35 cellular contexts compared by ENCODE assay signal in genomic region chr2:219501849-219502248, GRCh38. TPM values are rescaled to one million over a fixed set of nuclear protein-coding genes. Genes with fewer than 3 reads are reported as not detected.
"Had no signal": no experiment of that assay in that cellular context is flagged by ENCODE, and none has a peak within 500 bp of the region (broad histone marks: within the 10 kb centered on the region; RNA-seq: fewer than 3 reads in every experiment).

No MANE protein-coding gene starts in this region.

- H3K27ac ChIP-seq: colonic mucosa, esophagus muscularis mucosa, foreskin keratinocyte, gastroesophageal sphincter, heart left ventricle, hepatocyte, neutrophil, pancreas, testis, tibial artery, upper lobe of right lung, uterus had no signal

- H3K27ac Mint-ChIP-seq: memory B cell, natural killer cell had no signal

- H3K4me1 ChIP-seq: colonic mucosa, foreskin keratinocyte had no signal

- H3K4me2 ChIP-seq: hepatocyte, smooth muscle cell had no signal

- DNase-seq: colonic mucosa; dermis blood vessel endothelial cell; effector memory CD4-positive, alpha-beta T cell; foreskin keratinocyte; heart left ventricle; kidney; natural killer cell; retina; stimulated activated CD4-positive, alpha-beta T cell treated with anti-CD3 and anti-CD28 coated beads, Interleukin-12 subunit alpha, Interleukin-12 subunit beta, amount 100 ng/mL, for 4 hours; stimulated activated CD4-positive, alpha-beta T cell treated with anti-CD3 and anti-CD28 coated beads, Interleukin-1b, Interleukin-23, amount 100 ng/mL, for 48 hours; stimulated activated CD4-positive, alpha-beta T cell treated with anti-CD3 and anti-CD28 coated beads, Interleukin-4, amount 100 ng/mL, for 1 hour; stimulated activated CD8-positive, alpha-beta memory T cell treated with anti-CD3 and anti-CD28 coated beads, Interleukin-4, amount 100 ng/mL, for 48 hours; stimulated activated naive CD4-positive, alpha-beta T cell treated with Interleukin-2 at 50 U/mL for 16 hours; substantia nigra; testis; tibial artery; upper lobe of right lung had no signal

- FAIRE-seq: endothelial cell of umbilical vein, kidney, pancreas had no signal

- H3K4me3 ChIP-seq: colonic mucosa, esophagus muscularis mucosa, gastroesophageal sphincter, heart left ventricle, hepatocyte, lung, pancreas, smooth muscle cell, testis, tibial artery, upper lobe of right lung, uterus had no signal

- H3K9me3 ChIP-seq: colonic mucosa, esophagus muscularis mucosa, gastroesophageal sphincter, heart left ventricle, neutrophil, pancreas, testis, tibial artery, upper lobe of right lung, uterus had no signal

- ATAC-seq: foreskin keratinocyte, gastroesophageal sphincter, heart left ventricle, left lobe of liver, natural killer cell, pancreas, sciatic nerve, upper lobe of right lung had no signal

- H3K4me3 Mint-ChIP-seq: memory B cell had no signal

- H2AFZ ChIP-seq: hepatocyte had no signal

- H3K27me3 Mint-ChIP-seq: memory B cell had no signal

- H3K36me3 ChIP-seq: colonic mucosa, uterus had no signal

- H3K27me3 ChIP-seq: esophagus muscularis mucosa, pancreas, testis, tibial artery, uterus had no signal

- H3K9me3 Mint-ChIP-seq: memory B cell, natural killer cell, neural crest cell had no signal

RNA-seq across cellular contexts. Expression of gene ASIC4, which starts 12.4 kb away (rescaled TPM):
- total RNA-seq: dermis blood vessel endothelial cell, endothelial cell of umbilical vein, epithelial cell of proximal tubule, esophagus muscularis mucosa, foreskin keratinocyte, hepatocyte, kidney, mononuclear cell, pulmonary artery endothelial cell had no signal
- polyA plus RNA-seq: endothelial cell of umbilical vein, fibroblast of lung, foreskin keratinocyte, hepatocyte, liver had no signal

RNA-seq across cellular contexts. Expression of gene TMEM198, which starts 42.0 kb away (rescaled TPM):
- total RNA-seq: endothelial cell of umbilical vein, mononuclear cell, pulmonary artery endothelial cell had no signal
- polyA plus RNA-seq: endothelial cell of umbilical vein had no signal
